Comparison of ENCODE assay signal across 1 cellular context in the genomic region with DNA sequence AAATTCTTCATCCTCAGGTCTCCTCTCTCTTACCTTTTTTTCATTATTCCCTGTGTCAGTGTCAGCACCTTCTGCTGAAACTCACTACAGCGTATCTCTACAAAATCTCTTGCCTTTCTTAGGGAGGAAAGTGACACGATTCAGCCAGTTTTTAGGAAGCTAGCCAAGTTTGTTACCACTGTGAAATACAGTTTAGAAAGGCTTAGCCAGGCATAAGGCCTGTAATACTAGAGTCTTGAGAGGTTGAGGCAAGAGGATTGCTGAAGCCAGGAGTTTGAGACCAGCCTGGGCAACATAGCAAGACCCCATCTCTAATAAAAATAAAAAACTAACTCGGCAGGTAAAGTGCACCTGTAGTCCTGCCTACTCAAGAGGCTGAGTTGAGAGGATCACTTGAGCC.
TF ChIP-seq lines count a peak whose summit lies in the region.

No MANE protein-coding gene starts in this region.

TF ChIP-seq in SK-N-SH, 30 proteins besides CTCF, POLR2A, EP300 and RAD21 (continued from another document):
- TF ChIP-seq, protein P1, sequence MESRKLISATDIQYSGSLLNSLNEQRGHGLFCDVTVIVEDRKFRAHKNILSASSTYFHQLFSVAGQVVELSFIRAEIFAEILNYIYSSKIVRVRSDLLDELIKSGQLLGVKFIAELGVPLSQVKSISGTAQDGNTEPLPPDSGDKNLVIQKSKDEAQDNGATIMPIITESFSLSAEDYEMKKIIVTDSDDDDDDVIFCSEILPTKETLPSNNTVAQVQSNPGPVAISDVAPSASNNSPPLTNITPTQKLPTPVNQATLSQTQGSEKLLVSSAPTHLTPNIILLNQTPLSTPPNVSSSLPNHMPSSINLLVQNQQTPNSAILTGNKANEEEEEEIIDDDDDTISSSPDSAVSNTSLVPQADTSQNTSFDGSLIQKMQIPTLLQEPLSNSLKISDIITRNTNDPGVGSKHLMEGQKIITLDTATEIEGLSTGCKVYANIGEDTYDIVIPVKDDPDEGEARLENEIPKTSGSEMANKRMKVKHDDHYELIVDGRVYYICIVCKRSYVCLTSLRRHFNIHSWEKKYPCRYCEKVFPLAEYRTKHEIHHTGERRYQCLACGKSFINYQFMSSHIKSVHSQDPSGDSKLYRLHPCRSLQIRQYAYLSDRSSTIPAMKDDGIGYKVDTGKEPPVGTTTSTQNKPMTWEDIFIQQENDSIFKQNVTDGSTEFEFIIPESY (IDR thresholded peaks at IDR 0.05; ENCODE audit: borderline replicate concordance, low read depth) = no peak
- TF ChIP-seq RFX5 (IDR thresholded peaks at IDR 0.05; ENCODE audit: low read length) (no peak), NRF1 (IDR thresholded peaks at IDR 0.05; ENCODE audit: low read depth, low read length) (no peak), PBX3 (IDR thresholded peaks at IDR 0.05) (no peak), MEF2A (IDR thresholded peaks at IDR 0.05; ENCODE audit: borderline replicate concordance, low read depth) (no peak), GATA2 (CRISPR knock-in tag; IDR thresholded peaks at IDR 0.05) (no peak)
- TF ChIP-seq, protein P2, sequence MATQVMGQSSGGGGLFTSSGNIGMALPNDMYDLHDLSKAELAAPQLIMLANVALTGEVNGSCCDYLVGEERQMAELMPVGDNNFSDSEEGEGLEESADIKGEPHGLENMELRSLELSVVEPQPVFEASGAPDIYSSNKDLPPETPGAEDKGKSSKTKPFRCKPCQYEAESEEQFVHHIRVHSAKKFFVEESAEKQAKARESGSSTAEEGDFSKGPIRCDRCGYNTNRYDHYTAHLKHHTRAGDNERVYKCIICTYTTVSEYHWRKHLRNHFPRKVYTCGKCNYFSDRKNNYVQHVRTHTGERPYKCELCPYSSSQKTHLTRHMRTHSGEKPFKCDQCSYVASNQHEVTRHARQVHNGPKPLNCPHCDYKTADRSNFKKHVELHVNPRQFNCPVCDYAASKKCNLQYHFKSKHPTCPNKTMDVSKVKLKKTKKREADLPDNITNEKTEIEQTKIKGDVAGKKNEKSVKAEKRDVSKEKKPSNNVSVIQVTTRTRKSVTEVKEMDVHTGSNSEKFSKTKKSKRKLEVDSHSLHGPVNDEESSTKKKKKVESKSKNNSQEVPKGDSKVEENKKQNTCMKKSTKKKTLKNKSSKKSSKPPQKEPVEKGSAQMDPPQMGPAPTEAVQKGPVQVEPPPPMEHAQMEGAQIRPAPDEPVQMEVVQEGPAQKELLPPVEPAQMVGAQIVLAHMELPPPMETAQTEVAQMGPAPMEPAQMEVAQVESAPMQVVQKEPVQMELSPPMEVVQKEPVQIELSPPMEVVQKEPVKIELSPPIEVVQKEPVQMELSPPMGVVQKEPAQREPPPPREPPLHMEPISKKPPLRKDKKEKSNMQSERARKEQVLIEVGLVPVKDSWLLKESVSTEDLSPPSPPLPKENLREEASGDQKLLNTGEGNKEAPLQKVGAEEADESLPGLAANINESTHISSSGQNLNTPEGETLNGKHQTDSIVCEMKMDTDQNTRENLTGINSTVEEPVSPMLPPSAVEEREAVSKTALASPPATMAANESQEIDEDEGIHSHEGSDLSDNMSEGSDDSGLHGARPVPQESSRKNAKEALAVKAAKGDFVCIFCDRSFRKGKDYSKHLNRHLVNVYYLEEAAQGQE (IDR thresholded peaks at IDR 0.05; ENCODE audit: low read depth, low read length) = no peak
TF ChIP-seq in SK-N-SH: peak in this region for 0.
